Comparison of ENCODE assay signal across 10 cellular contexts in genomic region chr3:39216176-39216790, GRCh38. TPM values are rescaled to one million over a fixed set of nuclear protein-coding genes. Genes with fewer than 3 reads are reported as not detected.
A peak's percentile ranks its signal among the peaks of the same experiment; 100 is the strongest.
DNase-seq lines count a peak whose midpoint lies in the region; ATAC-seq and TF ChIP-seq lines count a peak whose summit lies in the region.
"Had no signal": no experiment of that assay in that cellular context is flagged by ENCODE, and none has a peak within 500 bp of the region (broad histone marks: within the 10 kb centered on the region; RNA-seq: fewer than 3 reads in every experiment).

No MANE protein-coding gene starts in this region.

- H3K36me3 Mint-ChIP-seq in CD8-positive, alpha-beta memory T cell = peaks cover 0 to 8% (median 0%) of the 10 kb centered on the region in 3 donors

- intact Hi-C loops in ascending aorta (cut with DNase I) = no loop called here

- peaks cover 4% of the 10 kb centered on the region for H3K4me1 ChIP-seq in CD8-positive, alpha-beta memory T cell (ENCODE audit: insufficient read depth, low read length)
- no peaks in the 10 kb centered on the region for H3K4me1 ChIP-seq in ascending aorta

- H3K27ac ChIP-seq in CD8-positive, alpha-beta memory T cell (ENCODE audit: low read depth, low read length) = no peak overlapping the region
- H3K27ac ChIP-seq in ascending aorta = no peak overlapping the region
- H3K27ac ChIP-seq: thoracic aorta had no signal

- POLR2A ChIA-PET in CD8-positive, alpha-beta memory T cell (lab: Charles Lee) = no interaction called here

- no peak for DNase-seq in CD8-positive, alpha-beta memory T cell
- DNase-seq in SIG-M5 (lab: John Stamatoyannopoulos, UW) = peak; percentile 78
- no peak for DNase-seq in ascending aorta (ENCODE audit: low spot score in 2 of 2)
- no peak for DNase-seq in activated CD4-positive, alpha-beta T cell treated with anti-CD3 and anti-CD28 coated beads for 4 hours
- DNase-seq in EL = no peak
- DNase-seq in A172 (ENCODE audit: low spot score) = no peak

- H3K27me3 ChIP-seq in CD8-positive, alpha-beta memory T cell (ENCODE audit: insufficient read depth, low read length, poor library complexity, severe bottlenecking) = no peaks in the 10 kb centered on the region
- H3K27me3 ChIP-seq in ascending aorta = no peaks in the 10 kb centered on the region

- CTCF ChIA-PET in CD8-positive, alpha-beta memory T cell (lab: Charles Lee) = interaction anchor here (0.7 to 3.5 kb wide), 4 partner anchors 72 to 76 kb away, joined by 3 to 21 read pairs (median 4); no protein-coding TSS in a partner anchor

- peak; percentile 92 for ATAC-seq in GM19324 (IDR thresholded peaks at IDR 0.05; ENCODE audit: low FRiP score, unreplicated experiment)
- peak; percentile 94 for ATAC-seq in HG03103 (IDR thresholded peaks at IDR 0.05; ENCODE audit: low read depth, unreplicated experiment)

- H3K36me3 ChIP-seq in CD8-positive, alpha-beta memory T cell (ENCODE audit: insufficient read depth, low read length) = no peaks in the 10 kb centered on the region
- H3K36me3 ChIP-seq in ascending aorta = no peaks in the 10 kb centered on the region
- H3K36me3 ChIP-seq: thoracic aorta had no signal

- H3K27ac Mint-ChIP-seq in CD8-positive, alpha-beta memory T cell = peak overlapping the region in 5 of 8 donors; percentile 6 to 92 (median 14)

- TF ChIP-seq CTCF in ascending aorta (IDR thresholded peaks at IDR 0.05) = no peak

- H3K9me3 Mint-ChIP-seq in CD8-positive, alpha-beta memory T cell = no peaks in the 10 kb centered on the region

- peaks cover 0 to 2% of the 10 kb centered on the region in 2 donors for H3K27me3 Mint-ChIP-seq in CD8-positive, alpha-beta memory T cell

- H3K9me3 ChIP-seq in CD8-positive, alpha-beta memory T cell (ENCODE audit: low read length) = no peaks in the 10 kb centered on the region
- H3K9me3 ChIP-seq in ascending aorta = no peaks in the 10 kb centered on the region
- H3K9me3 ChIP-seq: thoracic aorta had no signal

- peak overlapping the region in 1 of 7 donors; percentile 16 for H3K4me3 Mint-ChIP-seq in CD8-positive, alpha-beta memory T cell

- no peak overlapping the region for H3K4me3 ChIP-seq in CD8-positive, alpha-beta memory T cell (ENCODE audit: low read length)
- no peak overlapping the region for H3K4me3 ChIP-seq in ascending aorta
- H3K4me3 ChIP-seq: thoracic aorta had no signal

- peaks cover 18 to 27% (median 19%) of the 10 kb centered on the region in 3 donors for H3K4me1 Mint-ChIP-seq in CD8-positive, alpha-beta memory T cell

RNA-seq across cellular contexts. Expression of gene XIRP1, which starts 23.9 kb away (rescaled TPM):
- total RNA-seq in CD8-positive, alpha-beta memory T cell = 1 to 10 TPM; 4.1 to 5.3 TPM
- polyA plus RNA-seq in CD8-positive, alpha-beta memory T cell = not detected
- total RNA-seq in ascending aorta = not detected
- not detected in 2 replicates for total RNA-seq in A172 (2014; rRNA removed; shearing (Covaris generic))
- total RNA-seq: dermis microvascular lymphatic vessel endothelial cell had no signal
